8 cellular contexts compared by ENCODE assay signal in genomic region chr18:70380915-70381896, GRCh38.
DNase-seq lines count a peak whose midpoint lies in the region; ATAC-seq and TF ChIP-seq lines count a peak whose summit lies in the region.

No MANE protein-coding gene starts in this region.

- no peaks in the 10 kb centered on the region for H3K9me3 Mint-ChIP-seq in osteocyte (ENCODE audit: unreplicated experiment)
- H3K9me3 Mint-ChIP-seq in CD4-positive, alpha-beta T cell: no peaks in the 10 kb centered on the region

- no peak overlapping the region for H3K4ac ChIP-seq in neuronal stem cell (ENCODE audit: low read length)

- H4K91ac ChIP-seq in neuronal stem cell (ENCODE audit: low read depth, low read length, poor library complexity): no peak overlapping the region

- no peak overlapping the region for H2BK12ac ChIP-seq in neuronal stem cell (ENCODE audit: low read length)

- TF ChIP-seq POLR2A in vagina (IDR thresholded peaks at IDR 0.05): no peak

- 79 to 88% methylated on average over 20 to 23 of the region's 23 CpGs for WGBS in ectodermal cell, 2 experiments
- no CpG with 5 or more reads among the region's 23 CpGs for WGBS in neuronal stem cell (ENCODE audit: extremely low coverage in 2 of 2, insufficient read length in 2 of 2, insufficient replicate concordance in 1 of 2), 2 donors

- H2AFZ ChIP-seq in neuronal stem cell (ENCODE audit: low read length): peak overlapping the region; percentile 71

- H4K8ac ChIP-seq in neuronal stem cell (ENCODE audit: low read depth, low read length): no peak overlapping the region

- no peaks in the 10 kb centered on the region for H3K79me1 ChIP-seq in neuronal stem cell (ENCODE audit: low read depth, low read length)

- no peak overlapping the region for H3K4me3 ChIP-seq in ectodermal cell (ENCODE audit: insufficient read depth, low read depth, low read length)
- H3K4me3 ChIP-seq in neuronal stem cell (ENCODE audit: low read length in 2 of 2): no peak overlapping the region
- no peak overlapping the region for H3K4me3 ChIP-seq in vagina

- peak overlapping the region; percentile 67 for H3K27ac ChIP-seq in ectodermal cell (ENCODE audit: insufficient read depth, low read depth, low read length, poor library complexity, severe bottlenecking)
- no peak overlapping the region for H3K27ac ChIP-seq in neuronal stem cell (replicated peaks; ENCODE audit: low read length)
- no peak overlapping the region for H3K27ac ChIP-seq in vagina
- no peak overlapping the region for H3K27ac ChIP-seq in CD4-positive, alpha-beta T cell (ENCODE audit: low read depth, low read length)

- no peak overlapping the region for H3K18ac ChIP-seq in neuronal stem cell (ENCODE audit: low read length)

- H3K23ac ChIP-seq in neuronal stem cell (ENCODE audit: low read depth, low read length, poor library complexity): no peak overlapping the region

- H2BK5ac ChIP-seq in neuronal stem cell (ENCODE audit: low read length): no peak overlapping the region

- H3K27me3 ChIP-seq in ectodermal cell (ENCODE audit: control insufficient read depth, insufficient read depth, low read length, poor library complexity, severe bottlenecking): no peaks in the 10 kb centered on the region
- H3K27me3 ChIP-seq in neuronal stem cell (ENCODE audit: control insufficient read depth in 3 of 3, insufficient read depth in 3 of 3, low read depth in 1 of 3, low read length in 3 of 3): no peaks in the 10 kb centered on the region
- no peaks in the 10 kb centered on the region for H3K27me3 ChIP-seq in vagina
- no peaks in the 10 kb centered on the region for H3K27me3 ChIP-seq in CD4-positive, alpha-beta T cell (ENCODE audit: control insufficient read depth, insufficient read depth, low read length)

- TF ChIP-seq CTCF in osteocyte (IDR thresholded peaks at IDR 0.05) (no peak), vagina (IDR thresholded peaks at IDR 0.05) (no peak)
- TF ChIP-seq CTCF in CD4-positive, alpha-beta T cell (IDR thresholded peaks at IDR 0.05): no peak

- ATAC-seq in HG03432 (IDR thresholded peaks at IDR 0.05; ENCODE audit: unreplicated experiment): peak; percentile 49
- ATAC-seq in CD4-positive, alpha-beta T cell (ENCODE audit: poor library complexity): no peak

- DNase-seq in NCI-H345 treated with DMSO at 0.1 percent for 48 hours (lab: John Stamatoyannopoulos, UW; ENCODE audit: unreplicated experiment) (peak; percentile 94), neuronal stem cell (ENCODE audit: low spot score) (peak; percentile 50), osteocyte (ENCODE audit: extremely low spot score, unreplicated experiment) (no peak), vagina (ENCODE audit: extremely low spot score in 2 of 2) (no peak), GDM1 (lab: John Stamatoyannopoulos, UW) (no peak)
- DNase-seq in CD4-positive, alpha-beta T cell: no peak

- H3K4me3 Mint-ChIP-seq in osteocyte (ENCODE audit: unreplicated experiment): no peak overlapping the region
- H3K4me3 Mint-ChIP-seq in CD4-positive, alpha-beta T cell: no peak overlapping the region

- intact Hi-C loops in vagina (cut with DNase I): no loop called here
- intact Hi-C loops in CD4-positive, alpha-beta T cell (cut with DNase I, micrococcal nuclease): no loop called here

- POLR2A ChIA-PET in CD4-positive, alpha-beta T cell (lab: Charles Lee): no interaction called here

- H3K14ac ChIP-seq in neuronal stem cell (ENCODE audit: low read length): no peak overlapping the region

- no peak overlapping the region for H2AK5ac ChIP-seq in neuronal stem cell (ENCODE audit: low read depth, low read length)

- H3K4me1 Mint-ChIP-seq in osteocyte (ENCODE audit: unreplicated experiment): peaks cover 26% of the 10 kb centered on the region
- no peaks in the 10 kb centered on the region for H3K4me1 Mint-ChIP-seq in CD4-positive, alpha-beta T cell (ENCODE audit: low read depth)

- no peaks in the 10 kb centered on the region for H3K9me3 ChIP-seq in ectodermal cell (ENCODE audit: control insufficient read depth, low read length)
- H3K9me3 ChIP-seq in neuronal stem cell (replicated peaks in 1 of 2; ENCODE audit: control insufficient read depth in 2 of 2, insufficient read depth in 1 of 2, low read depth in 1 of 2, low read length in 2 of 2): no peaks in the 10 kb centered on the region
- no peaks in the 10 kb centered on the region for H3K9me3 ChIP-seq in vagina
- no peaks in the 10 kb centered on the region for H3K9me3 ChIP-seq in CD4-positive, alpha-beta T cell (ENCODE audit: control insufficient read depth, low read length)

- H3K27me3 Mint-ChIP-seq in osteocyte (ENCODE audit: unreplicated experiment): no peaks in the 10 kb centered on the region
- H3K27me3 Mint-ChIP-seq in CD4-positive, alpha-beta T cell: peaks cover 7% of the 10 kb centered on the region

- no peak overlapping the region for H3K4me2 ChIP-seq in neuronal stem cell (ENCODE audit: insufficient read depth, low read length, poor library complexity, severe bottlenecking)

- no peak overlapping the region for H2BK15ac ChIP-seq in neuronal stem cell (ENCODE audit: low read length)

- no peak overlapping the region for H3K27ac Mint-ChIP-seq in osteocyte (ENCODE audit: unreplicated experiment)
- no peak overlapping the region for H3K27ac Mint-ChIP-seq in CD4-positive, alpha-beta T cell

- H3K36me3 Mint-ChIP-seq in osteocyte (ENCODE audit: unreplicated experiment): no peaks in the 10 kb centered on the region
- H3K36me3 Mint-ChIP-seq in CD4-positive, alpha-beta T cell (ENCODE audit: low read depth): no peaks in the 10 kb centered on the region

- H3K4me1 ChIP-seq in ectodermal cell (ENCODE audit: control insufficient read depth, insufficient read depth, low read length) (peaks cover 6% of the 10 kb centered on the region), neuronal stem cell (ENCODE audit: control insufficient read depth in 2 of 2, insufficient read depth in 1 of 2, low read depth in 1 of 2, low read length in 2 of 2) (peaks cover 7 to 11% of the 10 kb centered on the region in 2 donors), vagina (peaks cover 12% of the 10 kb centered on the region)

- CTCF ChIA-PET in CD4-positive, alpha-beta T cell (lab: Charles Lee): no interaction called here

- H2BK120ac ChIP-seq in neuronal stem cell (ENCODE audit: low read depth, low read length): no peak overlapping the region

- no peak overlapping the region for H3K9ac ChIP-seq in neuronal stem cell (ENCODE audit: low read depth, low read length, poor library complexity)

- no peaks in the 10 kb centered on the region for H3K36me3 ChIP-seq in ectodermal cell (ENCODE audit: control insufficient read depth, insufficient read depth, low read length)
- no peaks in the 10 kb centered on the region for H3K36me3 ChIP-seq in neuronal stem cell (replicated peaks in 1 of 2; ENCODE audit: control insufficient read depth in 2 of 2, insufficient read depth in 2 of 2, low read length in 2 of 2)
- no peaks in the 10 kb centered on the region for H3K36me3 ChIP-seq in vagina

Comparison
In these comparisons a context has a peak if more than half of its experiments do, and no peak if none do; other contexts are left out.
1. DNase-seq: peak in NCI-H345 treated with DMSO at 0.1 percent for 48 hours (single experiment) and neuronal stem cell (single experiment); none in osteocyte (single experiment), vagina (0 of 2), CD4-positive, alpha-beta T cell (0 of 10) and GDM1 (single experiment).